ENCODE assay signal across 1 cellular context in the genomic region with DNA sequence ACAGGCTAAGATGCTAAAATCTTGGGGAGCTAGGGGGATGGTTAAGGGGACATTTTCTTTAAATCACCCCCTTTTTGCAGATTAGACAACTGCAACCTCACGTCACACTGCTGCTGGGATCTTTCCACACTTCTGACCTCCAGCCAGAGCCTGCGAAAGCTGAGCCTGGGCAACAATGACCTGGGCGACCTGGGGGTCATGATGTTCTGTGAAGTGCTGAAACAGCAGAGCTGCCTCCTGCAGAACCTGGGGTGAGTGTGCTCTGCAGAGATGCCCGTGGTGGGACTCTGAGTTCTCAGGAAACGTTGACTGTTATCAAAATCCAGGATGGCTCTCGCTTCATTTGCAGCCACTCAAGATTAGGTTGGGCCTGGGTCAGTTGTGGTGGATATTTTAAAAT.
TF ChIP-seq lines count a peak whose summit lies in the region.

No MANE protein-coding gene starts in this region.

TF ChIP-seq in H1, 55 proteins besides CTCF, POLR2A, EP300 and RAD21:
- no peak for TF ChIP-seq EZH2 (IDR thresholded peaks at IDR 0.05; ENCODE audit: low read depth, low read length, severe bottlenecking)
- no peak for TF ChIP-seq CBX8 (IDR thresholded peaks at IDR 0.05; ENCODE audit: borderline replicate concordance, low read depth, low read length)
- TF ChIP-seq TEAD4 (IDR thresholded peaks at IDR 0.05; ENCODE audit: low read depth, low read length), result no peak
- no peak for TF ChIP-seq YY1 (IDR thresholded peaks at IDR 0.05; ENCODE audit: low read depth, low read length)
- no peak for TF ChIP-seq SIN3A (conservative IDR thresholded peaks at IDR 0.05 in 1 of 2, IDR thresholded peaks at IDR 0.05 in 1 of 2; ENCODE audit: low read depth in 1 of 2, low read length in 2 of 2)
- TF ChIP-seq SP4 (IDR thresholded peaks at IDR 0.05; ENCODE audit: low read length), result no peak
- TF ChIP-seq KDM1A (IDR thresholded peaks at IDR 0.05; ENCODE audit: borderline replicate concordance, low read length), result no peak
- TF ChIP-seq ZNF274 (IDR thresholded peaks at IDR 0.05; ENCODE audit: borderline replicate concordance, extremely low read depth, low read length), result no peak
- no peak for TF ChIP-seq GABPA (IDR thresholded peaks at IDR 0.05; ENCODE audit: borderline replicate concordance, insufficient read depth, low read length)
- TF ChIP-seq CBX5 (IDR thresholded peaks at IDR 0.05; ENCODE audit: low read depth, low read length), result no peak
